23 cellular contexts compared by ENCODE assay signal in genomic region chr17:45793999-45794540, GRCh38. TPM values are rescaled to one million over a fixed set of nuclear protein-coding genes. Genes with fewer than 3 reads are reported as not detected.
DNase-seq lines count a peak whose midpoint lies in the region; ATAC-seq, FAIRE-seq and TF ChIP-seq lines count a peak whose summit lies in the region.
"Had no signal": no experiment of that assay in that cellular context is flagged by ENCODE, and none has a peak within 500 bp of the region (broad histone marks: within the 10 kb centered on the region; RNA-seq: fewer than 3 reads in every experiment).

No MANE protein-coding gene starts in this region.

- H4K20me1 ChIP-seq in HepG2 (ENCODE audit: insufficient read depth, low read length) (no peaks in the 10 kb centered on the region), osteoblast (ENCODE audit: insufficient read depth, low read length) (no peaks in the 10 kb centered on the region)

- no peaks in the 10 kb centered on the region for H3K36me3 ChIP-seq in HepG2 (replicated peaks in 1 of 2; ENCODE audit: control insufficient read depth in 1 of 2, insufficient read depth in 2 of 2, low read length in 2 of 2)
- H3K36me3 ChIP-seq in right lobe of liver, result no peaks in the 10 kb centered on the region
- no peaks in the 10 kb centered on the region for H3K36me3 ChIP-seq in osteoblast (ENCODE audit: insufficient read depth, low read length)
- H3K36me3 ChIP-seq: BE2C; BLaER1 treated with 17β-estradiol and CSF1 and Interleukin-3, amounts not matched to agents 10 nM and 100 nM had no signal

- intact Hi-C loops in HepG2 (cut with micrococcal nuclease; ENCODE audit: unreplicated experiment) (no loop called here), right lobe of liver (cut with DNase I) (no loop called here)

- no peak for TF ChIP-seq POLR2A in HepG2 (IDR thresholded peaks at IDR 0.05; ENCODE audit: insufficient read depth in 1 of 2, low read depth in 2 of 2, low read length in 2 of 2)
- TF ChIP-seq POLR2A in right lobe of liver (IDR thresholded peaks at IDR 0.05), result no peak

- no TSS peak for BruUV-seq in HepG2 (replicated peaks; lab: Mats Ljungman, UMichigan)

- no peaks in the 10 kb centered on the region for H3K79me2 ChIP-seq in HepG2 (ENCODE audit: insufficient read depth, low read length)
- H3K79me2 ChIP-seq in osteoblast (ENCODE audit: insufficient read depth, low read length), result no peaks in the 10 kb centered on the region

- H3K27ac ChIP-seq in HepG2 (ENCODE audit: extremely low read length, insufficient read depth, low read length), result no peak overlapping the region
- H3K27ac ChIP-seq in right lobe of liver, result no peak overlapping the region
- H3K27ac ChIP-seq in osteoblast (ENCODE audit: low read depth, low read length), result no peak overlapping the region
- H3K27ac ChIP-seq: 22Rv1; BLaER1 treated with 17β-estradiol and CSF1 and Interleukin-3, amounts not matched to agents 10 nM and 100 nM; GM23248 had no signal

- ATAC-seq in HepG2 (no peak), right lobe of liver (no peak)

- H3K4me3 ChIP-seq in HepG2 (replicated peaks in 1 of 3; ENCODE audit: insufficient read depth in 1 of 3, low read depth in 2 of 3, low read length in 3 of 3) (no peak overlapping the region), right lobe of liver (no peak overlapping the region), osteoblast (ENCODE audit: insufficient read depth, low read length) (no peak overlapping the region)
- H3K4me3 ChIP-seq: BLaER1 treated with 17β-estradiol and CSF1 and Interleukin-3, amounts not matched to agents 10 nM and 100 nM; GM23248 had no signal

- POLR2A ChIA-PET in HepG2 (lab: Yijun Ruan, JAX), result no interaction called here

- H3K9me3 ChIP-seq in HepG2 (ENCODE audit: low read length) (no peaks in the 10 kb centered on the region), right lobe of liver (no peaks in the 10 kb centered on the region), osteoblast (ENCODE audit: low read depth, low read length) (no peaks in the 10 kb centered on the region)
- H3K9me3 ChIP-seq: BE2C; BLaER1 treated with 17β-estradiol and CSF1 and Interleukin-3, amounts not matched to agents 10 nM and 100 nM had no signal

- TF ChIP-seq CTCF in HepG2 (CRISPR knock-in tag; IDR thresholded peaks at IDR 0.05), result no peak
- TF ChIP-seq CTCF in right lobe of liver (IDR thresholded peaks at IDR 0.05), result no peak
- no peak for TF ChIP-seq CTCF in osteoblast (IDR thresholded peaks at IDR 0.05; ENCODE audit: extremely low read depth, low read depth, low read length)

- FAIRE-seq in HepG2 (lab: Jason Lieb, UNC), result no peak
- FAIRE-seq: A204.1, G401.6, GM12892, GM19239, H1 had no signal

- H3K9ac ChIP-seq in HepG2 (ENCODE audit: insufficient read depth, low read depth, low read length), result no peak overlapping the region
- H3K9ac ChIP-seq: BLaER1 treated with 17β-estradiol and CSF1 and Interleukin-3, amounts not matched to agents 10 nM and 100 nM; GM23248 had no signal

- 23% methylated on average over 8 of the region's 8 CpGs for WGBS in HepG2 (ENCODE audit: low lambda C conversion rate)
- WGBS in right lobe of liver (ENCODE audit: insufficient coverage, low coverage, low lambda C conversion rate, missing lambda C conversion rate), result 53% methylated on average over 7 of the region's 8 CpGs

- H3K4me2 ChIP-seq in HepG2 (ENCODE audit: low read depth, low read length) (no peak overlapping the region), osteoblast (ENCODE audit: insufficient read depth, low read length) (no peak overlapping the region)
- H3K4me2 ChIP-seq: BLaER1 treated with 17β-estradiol and CSF1 and Interleukin-3, amounts not matched to agents 10 nM and 100 nM had no signal

- no peak overlapping the region for H2AFZ ChIP-seq in HepG2 (ENCODE audit: low read length)
- H2AFZ ChIP-seq in osteoblast (ENCODE audit: low read length), result no peak overlapping the region
- H2AFZ ChIP-seq: GM23248 had no signal

- TF ChIP-seq EP300 in HepG2 (IDR thresholded peaks at IDR 0.05; ENCODE audit: low read depth in 2 of 2, low read length in 2 of 2) (no peak), HepG2 (CRISPR knock-in tag; IDR thresholded peaks at IDR 0.05; ENCODE audit: borderline replicate concordance) (no peak)

- H3K4me1 ChIP-seq in HepG2 (ENCODE audit: insufficient read depth, low read length) (no peaks in the 10 kb centered on the region), right lobe of liver (no peaks in the 10 kb centered on the region), osteoblast (ENCODE audit: insufficient read depth, low read length) (no peaks in the 10 kb centered on the region)
- H3K4me1 ChIP-seq: BE2C had no signal

- CTCF ChIA-PET in HepG2 (lab: Yijun Ruan, JAX; ENCODE audit: low intra/inter-chr PET ratio, low total read pairs), result no interaction called here

- in situ Hi-C loops in HepG2 (cut with HindIII; ENCODE audit: extremely low pct_ligation_motif_present, low pct_unique_long_range_greater_than_20kb), result no loop called here

- no peak for DNase-seq in HepG2 (ENCODE audit: low spot score)
- no peak for DNase-seq in right lobe of liver
- DNase-seq in cerebellum (ENCODE audit: low spot score), result peak; percentile 42
- DNase-seq in osteoblast (ENCODE audit: insufficient read length, low spot score, missing footprints), result peak; percentile 84
- no peak for DNase-seq in HuH-7 (ENCODE audit: low spot score)
- no peak for DNase-seq in D341Med (ENCODE audit: low spot score)
- DNase-seq: AML-193; BE2C; CD4-positive, alpha-beta T cell; CD8-positive, alpha-beta memory T cell; DMS79 treated with DMSO at 0.1 percent for 48 hours had no signal

- peaks cover 21 to 77% of the 10 kb centered on the region in 2 experiments for H3K27me3 ChIP-seq in HepG2 (ENCODE audit: control insufficient read depth in 1 of 2, insufficient read depth in 2 of 2, low read length in 2 of 2)
- no peaks in the 10 kb centered on the region for H3K27me3 ChIP-seq in right lobe of liver
- peaks cover 19% of the 10 kb centered on the region for H3K27me3 ChIP-seq in osteoblast (ENCODE audit: insufficient read depth, low read length)

- no peak for TF ChIP-seq RAD21 in HepG2 (CRISPR knock-in tag; IDR thresholded peaks at IDR 0.05)

RNA-seq across cellular contexts. Expression of gene CRHR1, which starts 9.9 kb away (rescaled TPM):
- not detected in 2 replicates for total RNA-seq in HepG2 (2016; rRNA removed; fragmentation: Illumina TruSeq; extraction: Trizol)
- not detected in 2 replicates for total RNA-seq in HepG2 (2016; cell fraction: cytosol; rRNA removed; fragmentation: Illumina TruSeq; extraction: Trizol; ENCODE audit: low read depth)
- not detected in 2 replicates for total RNA-seq in HepG2 (2016; cell fraction: insoluble cytoplasmic fraction; rRNA removed; fragmentation: Illumina TruSeq; extraction: Trizol)
- not detected in 2 replicates for total RNA-seq in HepG2 (2016; cell fraction: membrane; rRNA removed; fragmentation: Illumina TruSeq; extraction: Trizol)
- not detected in 2 replicates for total RNA-seq in HepG2 (2016; cell fraction: nucleus; rRNA removed; fragmentation: Illumina TruSeq; extraction: Trizol)
- not detected in 2 replicates for polyA plus RNA-seq in HepG2 (2011; rRNA removed)
- polyA plus RNA-seq in HepG2 (2011; cell fraction: cytosol; rRNA removed), result not detected in 2 replicates
- not detected in 2 replicates for polyA plus RNA-seq in HepG2 (2011; cell fraction: nucleus; rRNA removed)
- not detected in 2 replicates for polyA plus RNA-seq in HepG2 (2012)
- not detected in 2 replicates for polyA plus RNA-seq in HepG2 (2016; cell fraction: cytosol; fragmentation: Illumina TruSeq; extraction: Trizol; ENCODE audit: low read depth)
- polyA plus RNA-seq in HepG2 (2016; cell fraction: insoluble cytoplasmic fraction; fragmentation: Illumina TruSeq; extraction: Trizol; ENCODE audit: low read depth), result not detected in 2 replicates
- polyA plus RNA-seq in HepG2 (2016; cell fraction: membrane; fragmentation: Illumina TruSeq; extraction: Trizol; ENCODE audit: low read depth), result not detected in 2 replicates
- polyA plus RNA-seq in HepG2 (2016; cell fraction: nucleus; fragmentation: Illumina TruSeq; extraction: Trizol; ENCODE audit: insufficient read depth, low read depth), result not detected in 2 replicates
- 0.64 TPM in 1 of 2 replicates, not detected in the other for polyA minus RNA-seq in HepG2 (2011; rRNA and poly(A)+ RNA removed; ENCODE audit: low replicate concordance)
- not detected in 2 replicates for polyA minus RNA-seq in HepG2 (2011; cell fraction: cytosol; rRNA and poly(A)+ RNA removed)
- polyA minus RNA-seq in HepG2 (2011; cell fraction: nucleus; rRNA and poly(A)+ RNA removed), result not detected in 2 replicates
- not detected for total RNA-seq in right lobe of liver
- 7.5 TPM for total RNA-seq in cerebellum
- total RNA-seq in osteoblast, result not detected in 2 replicates
- total RNA-seq: CD4-positive, alpha-beta T cell; CD8-positive, alpha-beta memory T cell; GM23248 had no signal
- polyA plus RNA-seq: AG04450; CD14-positive monocyte; CD8-positive, alpha-beta memory T cell; GM23248 had no signal

RNA-seq across cellular contexts. Expression of gene SPPL2C, which starts 50.6 kb away (rescaled TPM):
- total RNA-seq in HepG2 (2016; rRNA removed; fragmentation: Illumina TruSeq; extraction: Trizol) (not detected in 2 replicates), right lobe of liver (not detected), cerebellum (0.18 TPM), osteoblast (not detected in 2 replicates)
- not detected in 2 replicates for total RNA-seq in HepG2 (2016; cell fraction: cytosol; rRNA removed; fragmentation: Illumina TruSeq; extraction: Trizol; ENCODE audit: low read depth)
- not detected in 2 replicates for total RNA-seq in HepG2 (2016; cell fraction: insoluble cytoplasmic fraction; rRNA removed; fragmentation: Illumina TruSeq; extraction: Trizol)
- total RNA-seq in HepG2 (2016; cell fraction: membrane; rRNA removed; fragmentation: Illumina TruSeq; extraction: Trizol), result not detected in 2 replicates
- not detected in 2 replicates for total RNA-seq in HepG2 (2016; cell fraction: nucleus; rRNA removed; fragmentation: Illumina TruSeq; extraction: Trizol)
- not detected in 2 replicates for polyA plus RNA-seq in HepG2 (2011; rRNA removed)
- not detected in 2 replicates for polyA plus RNA-seq in HepG2 (2011; cell fraction: cytosol; rRNA removed)
- not detected in 2 replicates for polyA plus RNA-seq in HepG2 (2011; cell fraction: nucleus; rRNA removed)
- polyA plus RNA-seq in HepG2 (2012), result not detected in 2 replicates
- polyA plus RNA-seq in HepG2 (2016; cell fraction: cytosol; fragmentation: Illumina TruSeq; extraction: Trizol; ENCODE audit: low read depth), result not detected in 2 replicates
- not detected in 2 replicates for polyA plus RNA-seq in HepG2 (2016; cell fraction: insoluble cytoplasmic fraction; fragmentation: Illumina TruSeq; extraction: Trizol; ENCODE audit: low read depth)
- polyA plus RNA-seq in HepG2 (2016; cell fraction: membrane; fragmentation: Illumina TruSeq; extraction: Trizol; ENCODE audit: low read depth), result not detected in 2 replicates
- polyA plus RNA-seq in HepG2 (2016; cell fraction: nucleus; fragmentation: Illumina TruSeq; extraction: Trizol; ENCODE audit: insufficient read depth, low read depth), result not detected in 2 replicates
- not detected in 2 replicates for polyA minus RNA-seq in HepG2 (2011; rRNA and poly(A)+ RNA removed; ENCODE audit: low replicate concordance)
- not detected in 2 replicates for polyA minus RNA-seq in HepG2 (2011; cell fraction: cytosol; rRNA and poly(A)+ RNA removed)
- polyA minus RNA-seq in HepG2 (2011; cell fraction: nucleus; rRNA and poly(A)+ RNA removed), result not detected in 2 replicates
- total RNA-seq: CD4-positive, alpha-beta T cell; CD8-positive, alpha-beta memory T cell; Daoy; GM23248; H1; H7 had no signal
- polyA plus RNA-seq: AG04450; CD14-positive monocyte; CD8-positive, alpha-beta memory T cell; GM23248; H1 had no signal

Comparison
In these comparisons a context has a peak if more than half of its experiments do, and no peak if none do; other contexts are left out.
1. DNase-seq: peak in cerebellum (single experiment) and osteoblast (single experiment); none in HepG2 (single experiment), right lobe of liver (0 of 3), HuH-7 (single experiment) and D341Med (single experiment).